ENCODE assay signal across 8 cellular contexts in the genomic region with DNA sequence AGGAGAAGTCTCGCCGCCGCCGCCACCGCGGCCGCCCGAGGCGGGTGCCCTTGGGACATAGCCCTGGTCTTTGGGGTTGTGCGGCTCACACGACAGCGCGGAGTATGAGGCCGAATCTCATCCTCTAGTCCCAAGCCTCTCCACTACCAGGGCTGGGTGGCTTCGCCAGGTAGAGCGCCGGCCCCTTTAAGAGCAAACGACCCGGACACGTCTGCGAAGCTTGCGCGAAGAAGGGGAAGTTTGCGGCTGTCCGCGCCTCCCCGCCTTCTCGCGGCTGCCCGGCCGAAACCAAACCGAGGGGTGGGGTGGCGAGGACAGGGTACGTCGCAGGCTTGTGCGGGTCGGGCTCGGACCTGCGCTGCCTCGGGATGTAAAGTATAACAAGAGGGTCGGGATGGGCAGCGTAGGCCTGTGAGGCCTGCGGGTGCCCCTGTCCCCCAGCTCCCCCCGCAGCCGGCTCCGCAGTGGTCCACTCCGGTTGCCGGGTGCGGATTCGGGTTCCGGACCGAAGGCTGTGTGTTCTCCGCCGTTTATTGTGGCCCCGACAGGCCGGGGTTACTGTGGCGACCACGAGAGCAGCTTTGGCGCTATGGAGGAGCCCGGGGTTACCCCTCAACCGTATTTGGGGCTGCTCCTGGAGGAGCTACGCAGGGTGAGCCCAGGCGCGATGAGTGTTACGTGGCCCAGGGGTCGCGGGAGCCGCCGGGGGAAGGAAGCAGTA. TPM values are rescaled to one million over a fixed set of nuclear protein-coding genes. Genes with fewer than 3 reads are reported as not detected.
DNase-seq lines count a peak whose midpoint lies in the region; ATAC-seq and TF ChIP-seq lines count a peak whose summit lies in the region.

No MANE protein-coding gene starts in this region.

- peak overlapping the region; percentile 90 for H3K27ac Mint-ChIP-seq in neural progenitor cell

- H3K27me3 Mint-ChIP-seq in neural progenitor cell (ENCODE audit: insufficient read depth, low read depth), result peaks cover 10% of the 10 kb centered on the region

- no peaks in the 10 kb centered on the region for H3K27me3 ChIP-seq in KMS-11 (ENCODE audit: insufficient read depth, low read depth)
- peaks cover 13% of the 10 kb centered on the region for H3K27me3 ChIP-seq in neural progenitor cell

- no peak for TF ChIP-seq CTCF in KMS-11 (conservative IDR thresholded peaks at IDR 0.05; ENCODE audit: low read depth, low read length)
- no peak for TF ChIP-seq CTCF in foreskin fibroblast (IDR thresholded peaks at IDR 0.05; ENCODE audit: low read depth, low read length)
- TF ChIP-seq CTCF in neural progenitor cell (IDR thresholded peaks at IDR 0.05), result no peak

- peaks cover 19% of the 10 kb centered on the region for H3K9me3 Mint-ChIP-seq in neural progenitor cell

- DNase-seq in ELF-1 (ENCODE audit: low read depth, low spot score), result peak; percentile 88
- DNase-seq in SHP77 (lab: John Stamatoyannopoulos, UW), result peak; percentile 73 to 83
- DNase-seq in activated gamma-delta T cell (lab: John Stamatoyannopoulos, UW), result peak; percentile 73
- DNase-seq in foreskin fibroblast, result peak; percentile 80 to 94
- peak; percentile 81 for DNase-seq in neural progenitor cell (ENCODE audit: low spot score)
- peak; percentile 66 for DNase-seq in stromal cell of bone marrow (ENCODE audit: low read depth)

- H3K36me3 ChIP-seq in KMS-11 (ENCODE audit: insufficient read depth) (no peaks in the 10 kb centered on the region), neural progenitor cell (no peaks in the 10 kb centered on the region)

- H3K4me3 Mint-ChIP-seq in neural progenitor cell, result peak overlapping the region; percentile 86

- H3K4me2 ChIP-seq in KMS-11 (peak overlapping the region; percentile 76; the same call in 1 of the 2 replicates), neural progenitor cell (peak overlapping the region; percentile 87)

- peaks cover 21% of the 10 kb centered on the region for H3F3A ChIP-seq in neural progenitor cell (ENCODE audit: low read depth)

- peak; percentile 73 for ATAC-seq in GM21786 (IDR thresholded peaks at IDR 0.05; ENCODE audit: unreplicated experiment)

- H3K79me2 ChIP-seq in KMS-11 (ENCODE audit: insufficient read depth, low read depth) (peaks cover 50% of the 10 kb centered on the region), neural progenitor cell (ENCODE audit: low read depth) (peaks cover 44% of the 10 kb centered on the region)

- no peaks in the 10 kb centered on the region for H3K9me3 ChIP-seq in neural progenitor cell (ENCODE audit: low read depth)

- H3K4me3 ChIP-seq in KMS-11 (IDR thresholded peaks at IDR 0.05; ENCODE audit: insufficient read depth, low read depth, low read length) (no peak overlapping the region), foreskin fibroblast (ENCODE audit: low read depth in 1 of 2, low read length in 2 of 2) (peak overlapping the region; percentile 71 to 99), neural progenitor cell (peak overlapping the region; percentile 68)

- H2AFZ ChIP-seq in KMS-11 (ENCODE audit: low read depth) (peak overlapping the region; percentile 47), neural progenitor cell (replicated peaks) (peak overlapping the region; percentile 88)

- peaks cover 30% of the 10 kb centered on the region for H3K4me1 Mint-ChIP-seq in neural progenitor cell

- H3K4me1 ChIP-seq in KMS-11 (ENCODE audit: low read depth, poor library complexity, severe bottlenecking) (peaks cover 46% of the 10 kb centered on the region), neural progenitor cell (peaks cover 19% of the 10 kb centered on the region)

- no peaks in the 10 kb centered on the region for H4K20me1 ChIP-seq in KMS-11 (ENCODE audit: insufficient read depth)
- H4K20me1 ChIP-seq in neural progenitor cell (ENCODE audit: low read depth), result no peaks in the 10 kb centered on the region

- H3K9ac ChIP-seq in KMS-11, result peak overlapping the region; percentile 83
- H3K9ac ChIP-seq in neural progenitor cell, result peak overlapping the region; percentile 54

- peaks cover 9% of the 10 kb centered on the region for H3K36me3 Mint-ChIP-seq in neural progenitor cell

- peak overlapping the region; percentile 92 for H3K27ac ChIP-seq in KMS-11
- H3K27ac ChIP-seq in neural progenitor cell, result peak overlapping the region; percentile 86

RNA-seq across cellular contexts. Expression of gene MIA2, which starts 33.3 kb away (rescaled TPM):
- 11.2 and 13.0 TPM in 2 replicates for total RNA-seq in neural progenitor cell (ENCODE audit: low replicate concordance)
